ENCODE assay signal across 15 cellular contexts in genomic region chr1:230028602-230029223, GRCh38. TPM values are rescaled to one million over a fixed set of nuclear protein-coding genes. Genes with fewer than 3 reads are reported as not detected.
A peak's percentile ranks its signal among the peaks of the same experiment; 100 is the strongest.
DNase-seq lines count a peak whose midpoint lies in the region; ATAC-seq and TF ChIP-seq lines count a peak whose summit lies in the region.
"Had no signal": no experiment of that assay in that cellular context is flagged by ENCODE, and none has a peak within 500 bp of the region (broad histone marks: within the 10 kb centered on the region; RNA-seq: fewer than 3 reads in every experiment).

No MANE protein-coding gene starts in this region.

- DNase-seq in activated CD4-positive, alpha-beta memory T cell treated with anti-CD3 and anti-CD28 coated beads, Interleukin-2, amount 10 ng/mL, durations not matched to agents 7 days and 5 days = no peak
- DNase-seq in T-helper 17 cell (no peak), lower leg skin (ENCODE audit: low spot score in 2 of 2) (no peak), foreskin fibroblast (no peak)
- DNase-seq: BE2C; Caco-2; CD8-positive, alpha-beta memory T cell; GF-D8; HCEC 1CT had no signal

- H3K9me3 ChIP-seq in BLaER1 (0 out of 2 replicates have a peak, but pooled peaks cover 13% of the 10 kb centered on the region), Loucy (ENCODE audit: insufficient read depth, low read depth, low read length) (no peaks in the 10 kb centered on the region), OCI-LY1 (ENCODE audit: low read length) (peaks cover 5% of the 10 kb centered on the region; the same call in 1 of the 2 replicates), T-helper 17 cell (ENCODE audit: control insufficient read depth, low read length, poor library complexity, severe bottlenecking) (peaks cover 2% of the 10 kb centered on the region)
- peaks cover 3 to 36% (median 12%) of the 10 kb centered on the region in 11 experiments; a peak in 17 of 22 replicates for H3K9me3 ChIP-seq in BLaER1 treated with 17β-estradiol and CSF1 and Interleukin-3, amounts not matched to agents 10 nM and 100 nM (replicated peaks in 1 of 11)
- H3K9me3 ChIP-seq: BE2C, Caco-2 had no signal

- no peak for ATAC-seq in T-helper 17 cell
- ATAC-seq: A549, HepG2 had no signal

- peak overlapping the region; percentile 57 for H3K4me2 ChIP-seq in BLaER1
- peak overlapping the region in 7 of 11 experiments; percentile 9 to 61 (median 49); a peak in 12 of 22 replicates for H3K4me2 ChIP-seq in BLaER1 treated with 17β-estradiol and CSF1 and Interleukin-3, amounts not matched to agents 10 nM and 100 nM
- H3K4me2 ChIP-seq in Loucy (ENCODE audit: low read depth, low read length, poor library complexity, severe bottlenecking) = peak overlapping the region; percentile 28
- peak overlapping the region; percentile 12 for H3K4me2 ChIP-seq in OCI-LY1 (ENCODE audit: low read length)
- H3K4me2 ChIP-seq: A549 had no signal

- POLR2A ChIA-PET in activated CD4-positive, alpha-beta memory T cell treated with anti-CD3 and anti-CD28 coated beads, Interleukin-2, amount 10 ng/mL, durations not matched to agents 7 days and 5 days (lab: Charles Lee) = no interaction called here

- H4K20me1 ChIP-seq in BLaER1 (no peaks in the 10 kb centered on the region), Loucy (ENCODE audit: insufficient read depth, low read length, poor library complexity, severe bottlenecking) (no peaks in the 10 kb centered on the region), OCI-LY1 (ENCODE audit: insufficient read depth, low read length) (no peaks in the 10 kb centered on the region)
- no peaks in the 10 kb centered on the region for H4K20me1 ChIP-seq in BLaER1 treated with 17β-estradiol and CSF1 and Interleukin-3, amounts not matched to agents 10 nM and 100 nM

- TF ChIP-seq CTCF in Loucy (conservative IDR thresholded peaks at IDR 0.05; ENCODE audit: low read length) = no peak
- no peak for TF ChIP-seq CTCF in OCI-LY1 (IDR thresholded peaks at IDR 0.05; ENCODE audit: low read length)
- TF ChIP-seq CTCF in lower leg skin (IDR thresholded peaks at IDR 0.05) = no peak
- TF ChIP-seq CTCF in foreskin fibroblast (IDR thresholded peaks at IDR 0.05; ENCODE audit: low read depth, low read length) = no peak

- H3K27me3 ChIP-seq in BLaER1 (no peaks in the 10 kb centered on the region), Loucy (ENCODE audit: insufficient read depth, low read length, poor library complexity, severe bottlenecking) (no peaks in the 10 kb centered on the region), OCI-LY1 (ENCODE audit: insufficient read depth, low read length) (peaks cover 5% of the 10 kb centered on the region; the same call in 1 of the 2 replicates)
- H3K27me3 ChIP-seq in BLaER1 treated with 17β-estradiol and CSF1 and Interleukin-3, amounts not matched to agents 10 nM and 100 nM = no peaks in the 10 kb centered on the region
- H3K27me3 ChIP-seq: BE2C had no signal

- H3K27ac ChIP-seq in BLaER1 (no peak overlapping the region), OCI-LY1 (ENCODE audit: low read depth, low read length, poor library complexity, severe bottlenecking) (no peak overlapping the region)
- H3K27ac ChIP-seq in BLaER1 treated with 17β-estradiol and CSF1 and Interleukin-3, amounts not matched to agents 10 nM and 100 nM = no peak overlapping the region
- H3K27ac ChIP-seq: A549 had no signal

- no peaks in the 10 kb centered on the region for H3K36me3 ChIP-seq in BLaER1
- no peaks in the 10 kb centered on the region for H3K36me3 ChIP-seq in BLaER1 treated with 17β-estradiol and CSF1 and Interleukin-3, amounts not matched to agents 10 nM and 100 nM
- no peaks in the 10 kb centered on the region for H3K36me3 ChIP-seq in Loucy (ENCODE audit: insufficient read depth, low read length)
- no peaks in the 10 kb centered on the region; the same call in 1 of the 2 replicates for H3K36me3 ChIP-seq in OCI-LY1 (ENCODE audit: insufficient read depth, low read length)
- H3K36me3 ChIP-seq: BE2C had no signal

- CTCF ChIA-PET in activated CD4-positive, alpha-beta memory T cell treated with anti-CD3 and anti-CD28 coated beads, Interleukin-2, amount 10 ng/mL, durations not matched to agents 7 days and 5 days (lab: Charles Lee) = no interaction called here

- no peaks in the 10 kb centered on the region for H3F3A ChIP-seq in Loucy (ENCODE audit: low read depth)
- H3F3A ChIP-seq in OCI-LY1 (ENCODE audit: insufficient read depth, low read length) = no peaks in the 10 kb centered on the region

- H3K9ac ChIP-seq in BLaER1 (no peak overlapping the region), Loucy (ENCODE audit: low read depth, low read length, poor library complexity, severe bottlenecking) (no peak overlapping the region), OCI-LY1 (ENCODE audit: low read length) (no peak overlapping the region; the same call in 1 of the 2 replicates)
- no peak overlapping the region for H3K9ac ChIP-seq in BLaER1 treated with 17β-estradiol and CSF1 and Interleukin-3, amounts not matched to agents 10 nM and 100 nM

- WGBS in lower leg skin, 2 donors = 92 to 96% methylated on average over 11 of the region's 11 CpGs

- peaks cover 7% of the 10 kb centered on the region for H3K4me1 Mint-ChIP-seq in activated CD4-positive, alpha-beta memory T cell treated with anti-CD3 and anti-CD28 coated beads, Interleukin-2, amount 10 ng/mL, durations not matched to agents 7 days and 5 days
- peaks cover 6% of the 10 kb centered on the region for H3K4me1 Mint-ChIP-seq in T-helper 17 cell

- no peaks in the 10 kb centered on the region for H3K27me3 Mint-ChIP-seq in activated CD4-positive, alpha-beta memory T cell treated with anti-CD3 and anti-CD28 coated beads, Interleukin-2, amount 10 ng/mL, durations not matched to agents 7 days and 5 days
- no peaks in the 10 kb centered on the region for H3K27me3 Mint-ChIP-seq in T-helper 17 cell

- H3K4me1 ChIP-seq in BLaER1 = peaks cover 25% of the 10 kb centered on the region
- H3K4me1 ChIP-seq in BLaER1 treated with 17β-estradiol and CSF1 and Interleukin-3, amounts not matched to agents 10 nM and 100 nM = peaks cover 11 to 24% (median 19%) of the 10 kb centered on the region in 10 experiments; a peak in 17 of 20 replicates
- peaks cover 9% of the 10 kb centered on the region for H3K4me1 ChIP-seq in Loucy (ENCODE audit: insufficient read depth, low read length, poor library complexity, severe bottlenecking)
- peaks cover 12% of the 10 kb centered on the region for H3K4me1 ChIP-seq in OCI-LY1 (ENCODE audit: insufficient read depth, low read length, severe bottlenecking)
- H3K4me1 ChIP-seq: BE2C, Caco-2 had no signal

- H2AFZ ChIP-seq in Loucy (ENCODE audit: low read length) (peak overlapping the region; percentile 42), OCI-LY1 (ENCODE audit: low read length) (no peak overlapping the region)

- no peaks in the 10 kb centered on the region for H3K36me3 Mint-ChIP-seq in activated CD4-positive, alpha-beta memory T cell treated with anti-CD3 and anti-CD28 coated beads, Interleukin-2, amount 10 ng/mL, durations not matched to agents 7 days and 5 days (ENCODE audit: low read depth)
- no peaks in the 10 kb centered on the region for H3K36me3 Mint-ChIP-seq in T-helper 17 cell (ENCODE audit: low read depth)

- H3K9me2 ChIP-seq in Loucy (replicated peaks; ENCODE audit: low read depth, low read length) = no peaks in the 10 kb centered on the region
- H3K9me2 ChIP-seq in OCI-LY1 (ENCODE audit: low read depth, low read length) = no peaks in the 10 kb centered on the region

- intact Hi-C loops in lower leg skin (cut with DNase I; ENCODE audit: low total_unique reads) = no loop called here

- H3K27ac Mint-ChIP-seq in activated CD4-positive, alpha-beta memory T cell treated with anti-CD3 and anti-CD28 coated beads, Interleukin-2, amount 10 ng/mL, durations not matched to agents 7 days and 5 days = no peak overlapping the region
- no peak overlapping the region for H3K27ac Mint-ChIP-seq in T-helper 17 cell

- no peaks in the 10 kb centered on the region for H3K9me3 Mint-ChIP-seq in activated CD4-positive, alpha-beta memory T cell treated with anti-CD3 and anti-CD28 coated beads, Interleukin-2, amount 10 ng/mL, durations not matched to agents 7 days and 5 days

- no peak overlapping the region for H3K4me3 ChIP-seq in BLaER1
- H3K4me3 ChIP-seq in BLaER1 treated with 17β-estradiol and CSF1 and Interleukin-3, amounts not matched to agents 10 nM and 100 nM = no peak overlapping the region
- no peak overlapping the region for H3K4me3 ChIP-seq in Loucy (ENCODE audit: low read length, poor library complexity, severe bottlenecking)
- no peak overlapping the region for H3K4me3 ChIP-seq in OCI-LY1 (ENCODE audit: low read depth, low read length, poor library complexity, severe bottlenecking)
- H3K4me3 ChIP-seq in lower leg skin (ENCODE audit: low read depth, poor library complexity, severe bottlenecking) = no peak overlapping the region
- H3K4me3 ChIP-seq in foreskin fibroblast (ENCODE audit: low read depth in 1 of 2, low read length in 2 of 2) = no peak overlapping the region
- H3K4me3 ChIP-seq: A549 had no signal

- no peaks in the 10 kb centered on the region for H3K79me2 ChIP-seq in Loucy (ENCODE audit: insufficient read depth, low read length)
- no peaks in the 10 kb centered on the region for H3K79me2 ChIP-seq in OCI-LY1 (ENCODE audit: insufficient read depth, low read length)

- no peak for TF ChIP-seq POLR2A in lower leg skin (IDR thresholded peaks at IDR 0.05)

- no peak overlapping the region for H3K4me3 Mint-ChIP-seq in activated CD4-positive, alpha-beta memory T cell treated with anti-CD3 and anti-CD28 coated beads, Interleukin-2, amount 10 ng/mL, durations not matched to agents 7 days and 5 days
- no peak overlapping the region for H3K4me3 Mint-ChIP-seq in T-helper 17 cell

RNA-seq across cellular contexts. Expression of gene GALNT2, which starts 38.3 kb away (rescaled TPM):
- total RNA-seq in activated CD4-positive, alpha-beta memory T cell treated with anti-CD3 and anti-CD28 coated beads, Interleukin-2, amount 10 ng/mL, durations not matched to agents 7 days and 5 days = 10 to 100 TPM; 18.7 to 19.1 TPM
- total RNA-seq in T-helper 17 cell (10 to 100 TPM; 16.6 to 19.8 TPM), lower leg skin (10 to 100 TPM; 11.0 to 31.0 (median 20.2) TPM)
